10 cellular contexts compared by ENCODE assay signal in genomic region chr2:195532255-195532627, GRCh38.
DNase-seq lines count a peak whose midpoint lies in the region; ATAC-seq and TF ChIP-seq lines count a peak whose summit lies in the region.
"Had no signal": no experiment of that assay in that cellular context is flagged by ENCODE, and none has a peak within 500 bp of the region (broad histone marks: within the 10 kb centered on the region; RNA-seq: fewer than 3 reads in every experiment).

No MANE protein-coding gene starts in this region.

- no peaks in the 10 kb centered on the region for H3F3A ChIP-seq in PC-9 (ENCODE audit: insufficient read depth, low read depth)

- no peaks in the 10 kb centered on the region for H3K27me3 Mint-ChIP-seq in activated T-cell treated with anti-CD3 and anti-CD28 coated beads, Interleukin-2, amount 50 U/mL, for 72 hours (ENCODE audit: low read depth)
- H3K27me3 Mint-ChIP-seq in dendritic cell treated with granulocyte-macrophage colony-stimulating factor and Interleukin-4, amounts not matched to agents 40 ng/mL and 50 ng/mL, for 4 days, result no peaks in the 10 kb centered on the region
- H3K27me3 Mint-ChIP-seq in stimulated activated memory B cell treated with anti-CD40 and anti-IgM and Interleukin-4, amounts not matched to agents 10 μg/mL and 1 μg/mL and 100 μg/mL, for 72 hours, result no peaks in the 10 kb centered on the region
- H3K27me3 Mint-ChIP-seq in progenitor cell of endocrine pancreas, result peaks cover 36% of the 10 kb centered on the region

- no peak overlapping the region for H2AFZ ChIP-seq in PC-9

- POLR2A ChIA-PET in PC-9 (lab: Charles Lee; ENCODE audit: unreplicated experiment), result interaction anchor here (1.5 kb wide), 1 partner anchor 124 kb away, joined by 19 read pairs; the partner anchor contains the start of gene SLC39A10

- no peaks in the 10 kb centered on the region for H3K4me1 ChIP-seq in PC-9 (replicated peaks; ENCODE audit: insufficient read depth)
- H3K4me1 ChIP-seq: psoas muscle had no signal

- H3K9me3 ChIP-seq in PC-9 (ENCODE audit: insufficient read depth, low read depth), result no peaks in the 10 kb centered on the region
- H3K9me3 ChIP-seq: psoas muscle, thoracic aorta had no signal

- H3K4me3 ChIP-seq in PC-9, result no peak overlapping the region
- H3K4me3 ChIP-seq: psoas muscle had no signal

- H3K27ac Mint-ChIP-seq in activated T-cell treated with anti-CD3 and anti-CD28 coated beads, Interleukin-2, amount 50 U/mL, for 72 hours, result peak overlapping the region; percentile 99
- H3K27ac Mint-ChIP-seq in dendritic cell treated with granulocyte-macrophage colony-stimulating factor and Interleukin-4, amounts not matched to agents 40 ng/mL and 50 ng/mL, for 4 days, result peak overlapping the region; percentile 71
- H3K27ac Mint-ChIP-seq in stimulated activated memory B cell treated with anti-CD40 and anti-IgM and Interleukin-4, amounts not matched to agents 10 μg/mL and 1 μg/mL and 100 μg/mL, for 72 hours, result peak overlapping the region; percentile 92
- H3K27ac Mint-ChIP-seq in progenitor cell of endocrine pancreas, result no peak overlapping the region

- no peaks in the 10 kb centered on the region for H3K79me2 ChIP-seq in PC-9 (ENCODE audit: low read depth)

- BruUV-seq in PC-9 (replicated peaks; lab: Mats Ljungman, UMichigan), result no TSS peak

- peak overlapping the region; percentile 61; the same call in 1 of the 2 replicates for H3K4me2 ChIP-seq in PC-9

- CTCF ChIA-PET in PC-9 (lab: Charles Lee), result interaction anchor here (0.6 kb wide), 1 partner anchor 125 kb away, joined by 3 read pairs; the partner anchor contains the start of gene SLC39A10

- ATAC-seq in activated T-cell treated with anti-CD3 and anti-CD28 coated beads, Interleukin-2, amount 50 U/mL, for 72 hours (replicated peaks in 1 of 2), result no peak
- ATAC-seq in stimulated activated memory B cell treated with anti-CD40 and anti-IgM and Interleukin-4, amounts not matched to agents 10 μg/mL and 1 μg/mL and 100 μg/mL, for 72 hours, result no peak
- ATAC-seq in GM19463 (IDR thresholded peaks at IDR 0.05; ENCODE audit: unreplicated experiment) (no peak), GM21737 (IDR thresholded peaks at IDR 0.05; ENCODE audit: unreplicated experiment) (no peak)
- ATAC-seq: psoas muscle had no signal

- no peak for DNase-seq in activated T-cell treated with anti-CD3 and anti-CD28 coated beads, Interleukin-2, amount 50 U/mL, for 72 hours
- DNase-seq in activated T-cell treated with anti-CD3 and anti-CD28 coated beads for 4 hours, result no peak
- no peak for DNase-seq in PC-9
- no peak for DNase-seq in progenitor cell of endocrine pancreas (ENCODE audit: low spot score, unreplicated experiment)
- DNase-seq: psoas muscle had no signal

- peaks cover 5 to 14% of the 10 kb centered on the region in 2 donors for H3K36me3 Mint-ChIP-seq in activated T-cell treated with anti-CD3 and anti-CD28 coated beads, Interleukin-2, amount 50 U/mL, for 72 hours (ENCODE audit: insufficient read depth in 2 of 2)
- no peaks in the 10 kb centered on the region for H3K36me3 Mint-ChIP-seq in dendritic cell treated with granulocyte-macrophage colony-stimulating factor and Interleukin-4, amounts not matched to agents 40 ng/mL and 50 ng/mL, for 4 days (ENCODE audit: low read depth)
- no peaks in the 10 kb centered on the region for H3K36me3 Mint-ChIP-seq in stimulated activated memory B cell treated with anti-CD40 and anti-IgM and Interleukin-4, amounts not matched to agents 10 μg/mL and 1 μg/mL and 100 μg/mL, for 72 hours
- no peaks in the 10 kb centered on the region for H3K36me3 Mint-ChIP-seq in progenitor cell of endocrine pancreas (ENCODE audit: insufficient read depth)

- TF ChIP-seq CTCF in PC-9 (conservative IDR thresholded peaks at IDR 0.05), result no peak
- TF ChIP-seq CTCF in progenitor cell of endocrine pancreas (IDR thresholded peaks at IDR 0.05; ENCODE audit: unreplicated experiment), result no peak

- H3K4me1 Mint-ChIP-seq in activated T-cell treated with anti-CD3 and anti-CD28 coated beads, Interleukin-2, amount 50 U/mL, for 72 hours (ENCODE audit: low read depth), result peaks cover 70% of the 10 kb centered on the region
- peaks cover 47% of the 10 kb centered on the region for H3K4me1 Mint-ChIP-seq in dendritic cell treated with granulocyte-macrophage colony-stimulating factor and Interleukin-4, amounts not matched to agents 40 ng/mL and 50 ng/mL, for 4 days (ENCODE audit: low read depth)
- H3K4me1 Mint-ChIP-seq in stimulated activated memory B cell treated with anti-CD40 and anti-IgM and Interleukin-4, amounts not matched to agents 10 μg/mL and 1 μg/mL and 100 μg/mL, for 72 hours, result peaks cover 51% of the 10 kb centered on the region
- H3K4me1 Mint-ChIP-seq in progenitor cell of endocrine pancreas (ENCODE audit: low read depth), result peaks cover 14% of the 10 kb centered on the region

- no peaks in the 10 kb centered on the region for H3K27me3 ChIP-seq in PC-9 (ENCODE audit: insufficient read depth, low read depth)

- H3K36me3 ChIP-seq in PC-9 (ENCODE audit: low read depth), result no peaks in the 10 kb centered on the region
- H3K36me3 ChIP-seq: thoracic aorta had no signal

- no peak overlapping the region for H3K27ac ChIP-seq in PC-9
- H3K27ac ChIP-seq: psoas muscle, thoracic aorta had no signal

- H3K9me2 ChIP-seq in PC-9 (ENCODE audit: insufficient read depth), result no peaks in the 10 kb centered on the region

- intact Hi-C loops in PC-9 (cut with micrococcal nuclease; ENCODE audit: unreplicated experiment), result loop anchor here (2.0 to 5.0 kb wide), 2 partner anchors 80 to 125 kb away; partner anchors contain the start of gene SLC39A10
- intact Hi-C loops in dendritic cell treated with granulocyte-macrophage colony-stimulating factor and Interleukin-4, amounts not matched to agents 40 ng/mL and 50 ng/mL, for 4 days (cut with micrococcal nuclease), result no loop called here

- H4K20me1 ChIP-seq in PC-9 (ENCODE audit: insufficient read depth), result no peaks in the 10 kb centered on the region

- peak overlapping the region; percentile 70 to 98 for H3K4me3 Mint-ChIP-seq in activated T-cell treated with anti-CD3 and anti-CD28 coated beads, Interleukin-2, amount 50 U/mL, for 72 hours
- H3K4me3 Mint-ChIP-seq in dendritic cell treated with granulocyte-macrophage colony-stimulating factor and Interleukin-4, amounts not matched to agents 40 ng/mL and 50 ng/mL, for 4 days, result peak overlapping the region; percentile 37
- peak overlapping the region; percentile 89 for H3K4me3 Mint-ChIP-seq in stimulated activated memory B cell treated with anti-CD40 and anti-IgM and Interleukin-4, amounts not matched to agents 10 μg/mL and 1 μg/mL and 100 μg/mL, for 72 hours
- H3K4me3 Mint-ChIP-seq in progenitor cell of endocrine pancreas (ENCODE audit: low read depth), result no peak overlapping the region

- H3K9me3 Mint-ChIP-seq in activated T-cell treated with anti-CD3 and anti-CD28 coated beads, Interleukin-2, amount 50 U/mL, for 72 hours, result peaks cover 0 to 2% of the 10 kb centered on the region in 2 donors
- H3K9me3 Mint-ChIP-seq in dendritic cell treated with granulocyte-macrophage colony-stimulating factor and Interleukin-4, amounts not matched to agents 40 ng/mL and 50 ng/mL, for 4 days, result no peaks in the 10 kb centered on the region
- H3K9me3 Mint-ChIP-seq in stimulated activated memory B cell treated with anti-CD40 and anti-IgM and Interleukin-4, amounts not matched to agents 10 μg/mL and 1 μg/mL and 100 μg/mL, for 72 hours, result no peaks in the 10 kb centered on the region
- H3K9me3 Mint-ChIP-seq in progenitor cell of endocrine pancreas (ENCODE audit: low read depth), result no peaks in the 10 kb centered on the region
